In the genomic region with DNA sequence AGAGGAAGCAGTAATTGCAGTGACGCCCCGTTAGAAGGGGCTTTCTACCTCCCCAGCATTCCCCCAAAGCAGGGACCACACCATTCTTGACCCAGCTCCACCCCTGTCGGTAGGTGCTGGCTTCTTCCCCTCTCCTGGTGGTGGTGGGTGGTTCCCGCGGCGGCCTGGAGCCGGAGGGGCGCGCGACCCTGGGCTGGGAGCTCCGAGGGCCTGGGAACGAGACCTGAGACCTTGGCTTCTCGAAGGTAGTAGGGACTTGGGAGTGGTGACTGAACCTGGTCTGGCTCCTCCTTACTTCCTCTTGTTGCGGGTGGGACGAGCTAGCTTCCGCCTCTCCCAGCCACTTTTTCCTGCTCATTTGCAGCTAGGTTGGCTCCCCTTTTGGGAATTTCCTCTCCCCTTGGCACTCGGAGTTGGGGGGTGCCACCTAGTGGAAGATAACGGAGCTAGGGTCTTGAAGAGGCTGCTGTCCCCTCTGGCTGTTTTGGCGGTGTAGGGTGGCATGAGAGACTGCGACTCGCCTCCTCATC, we compare ENCODE assay signal across 8 cellular contexts. TPM values are rescaled to one million over a fixed set of nuclear protein-coding genes. Genes with fewer than 3 reads are reported as not detected.
DNase-seq lines count a peak whose midpoint lies in the region; ATAC-seq, FAIRE-seq and TF ChIP-seq lines count a peak whose summit lies in the region.

No MANE protein-coding gene starts in this region.

- peak; percentile 54 for TF ChIP-seq CTCF in nephron progenitor cell (IDR thresholded peaks at IDR 0.05)

- peak overlapping the region; percentile 87 for H3K4me3 Mint-ChIP-seq in activated naive CD4-positive, alpha-beta T cell treated with anti-CD3 and anti-CD28 coated beads, Interleukin-2, amount 10 ng/mL, durations not matched to agents 7 days and 5 days
- peak overlapping the region; percentile 92 for H3K4me3 Mint-ChIP-seq in nephron progenitor cell

- peak overlapping the region; percentile 48 to 61 for H3K4me3 ChIP-seq in aorta (ENCODE audit: low read length in 2 of 2)

- H3K27ac Mint-ChIP-seq in activated naive CD4-positive, alpha-beta T cell treated with anti-CD3 and anti-CD28 coated beads, Interleukin-2, amount 10 ng/mL, durations not matched to agents 7 days and 5 days: no peak overlapping the region
- peak overlapping the region; percentile 93 for H3K27ac Mint-ChIP-seq in nephron progenitor cell

- H3K36me3 Mint-ChIP-seq in activated naive CD4-positive, alpha-beta T cell treated with anti-CD3 and anti-CD28 coated beads, Interleukin-2, amount 10 ng/mL, durations not matched to agents 7 days and 5 days: peaks cover 4% of the 10 kb centered on the region
- no peaks in the 10 kb centered on the region for H3K36me3 Mint-ChIP-seq in nephron progenitor cell (ENCODE audit: low read depth)

- H3K9me3 Mint-ChIP-seq in activated naive CD4-positive, alpha-beta T cell treated with anti-CD3 and anti-CD28 coated beads, Interleukin-2, amount 10 ng/mL, durations not matched to agents 7 days and 5 days: no peaks in the 10 kb centered on the region
- H3K9me3 Mint-ChIP-seq in nephron progenitor cell: no peaks in the 10 kb centered on the region

- 2 to 3% methylated on average over 21 of the region's 21 CpGs for WGBS in aorta, 2 donors

- peak overlapping the region in 1 of 2 donors; percentile 60 for H3K27ac ChIP-seq in aorta (ENCODE audit: low read depth in 1 of 2, low read length in 2 of 2)

- no peaks in the 10 kb centered on the region for H3K27me3 ChIP-seq in aorta (ENCODE audit: control insufficient read depth in 1 of 2, insufficient read depth in 2 of 2, low read length in 1 of 2)

- DNase-seq in NCI-H2081 (lab: John Stamatoyannopoulos, UW): peak; percentile 37 to 74
- no peak for DNase-seq in NCI-H2081 treated with DMSO at 0.1 percent for 48 hours (lab: John Stamatoyannopoulos, UW)
- DNase-seq in NOMO-1 treated with dmso at 0.1 percent for 144 hours (lab: John Stamatoyannopoulos, UW; ENCODE audit: unreplicated experiment): peak; percentile 67
- DNase-seq in activated naive CD4-positive, alpha-beta T cell treated with anti-CD3 and anti-CD28 coated beads, Interleukin-2, amount 10 ng/mL, durations not matched to agents 7 days and 5 days: peak; percentile 59
- DNase-seq in frontal cortex (ENCODE audit: low spot score in 2 of 2): peak; percentile 59 to 75
- peak; percentile 71 for DNase-seq in nephron progenitor cell
- peak; percentile 72 to 74 for DNase-seq in aorta

- FAIRE-seq in frontal cortex (lab: Jason Lieb, UNC): no peak

- ATAC-seq in HG03432 (IDR thresholded peaks at IDR 0.05; ENCODE audit: unreplicated experiment): peak; percentile 7
- ATAC-seq in aorta (ENCODE audit: low FRiP score): peak; percentile 36

- no peaks in the 10 kb centered on the region for H3K9me3 ChIP-seq in aorta (ENCODE audit: control insufficient read depth, low read length)

- peaks cover 0 to 3% of the 10 kb centered on the region in 2 donors for H3K4me1 ChIP-seq in aorta (ENCODE audit: control insufficient read depth in 1 of 2, insufficient read depth in 2 of 2, low read length in 2 of 2)

- CTCF ChIA-PET in activated naive CD4-positive, alpha-beta T cell treated with anti-CD3 and anti-CD28 coated beads, Interleukin-2, amount 10 ng/mL, durations not matched to agents 7 days and 5 days (lab: Charles Lee): interaction anchor here (0.8 to 2.0 kb wide), 13 partner anchors 9 to 171 kb away, joined by 3 to 21 read pairs (median 4); no protein-coding TSS in a partner anchor

- peaks cover 28% of the 10 kb centered on the region for H3K4me1 Mint-ChIP-seq in activated naive CD4-positive, alpha-beta T cell treated with anti-CD3 and anti-CD28 coated beads, Interleukin-2, amount 10 ng/mL, durations not matched to agents 7 days and 5 days
- peaks cover 26% of the 10 kb centered on the region for H3K4me1 Mint-ChIP-seq in nephron progenitor cell

- intact Hi-C loops in aorta (cut with DNase I): loop anchor here in 1 of 2 donors (10.0 kb wide), 1 partner anchor 951 kb away; a partner anchor contains a TSS

- no peaks in the 10 kb centered on the region for H3K36me3 ChIP-seq in aorta (ENCODE audit: control insufficient read depth in 1 of 2, insufficient read depth in 2 of 2, low read length in 1 of 2)

- peaks cover 31% of the 10 kb centered on the region for H3K27me3 Mint-ChIP-seq in activated naive CD4-positive, alpha-beta T cell treated with anti-CD3 and anti-CD28 coated beads, Interleukin-2, amount 10 ng/mL, durations not matched to agents 7 days and 5 days
- peaks cover 36% of the 10 kb centered on the region for H3K27me3 Mint-ChIP-seq in nephron progenitor cell (ENCODE audit: low read depth, poor library complexity)

RNA-seq across cellular contexts. Expression of a gene that starts 0.5 kb away (rescaled TPM):
- total RNA-seq in frontal cortex (44.0 TPM), aorta (100 to 1,000 TPM; 162 to 248 TPM)
- 100 to 1,000 TPM; 125 to 145 TPM for polyA plus RNA-seq in aorta

RNA-seq across cellular contexts. Expression of a gene that starts 18.1 kb away (rescaled TPM):
- total RNA-seq in frontal cortex (60.7 TPM), aorta (1 to 10 TPM in 1 of 2 donors, under 1 TPM in 1; 0.45 to 2.0 TPM)
- under 1 TPM in 1 of 2 donors, not detected in 1; 0.05 TPM for polyA plus RNA-seq in aorta

RNA-seq across cellular contexts. Expression of a gene that starts 20.9 kb away (rescaled TPM):
- total RNA-seq in frontal cortex (30.2 TPM), aorta (10 to 100 TPM; 50.2 to 61.5 TPM)
- polyA plus RNA-seq in aorta: 100 to 1,000 TPM in 1 of 2 donors, 10 to 100 TPM in 1; 54.6 to 107 TPM

RNA-seq across cellular contexts. Expression of a gene that starts 37.2 kb away (rescaled TPM):
- total RNA-seq in frontal cortex (123 TPM), aorta (under 1 TPM in 1 of 2 donors, not detected in 1; 0.75 TPM)
- under 1 TPM; 0.26 to 0.50 TPM for polyA plus RNA-seq in aorta

RNA-seq across cellular contexts. Expression of a gene that starts 43.9 kb away (rescaled TPM):
- total RNA-seq in frontal cortex: 0.82 TPM
- total RNA-seq in aorta: 1 to 10 TPM; 3.3 to 3.4 TPM
- 1 to 10 TPM in 1 of 2 donors, under 1 TPM in 1; 0.38 to 1.2 TPM for polyA plus RNA-seq in aorta

Comparison
In these comparisons a context has a peak if more than half of its experiments do, and no peak if none do; other contexts are left out.
1. RNA of a gene that starts 18.1 kb away (total RNA-seq): 60.7 TPM in frontal cortex (single experiment); 0.45 to 2.0 TPM in aorta; every median in the first group is over 10 times any median in the second.